In genomic region chr12:4604684-4605193, GRCh38 we compare ENCODE assay signal across 1 cellular context.
TF ChIP-seq lines count a peak whose summit lies in the region.

No MANE protein-coding gene starts in this region.

TF ChIP-seq in K562, 482 proteins besides CTCF, POLR2A, EP300 and RAD21 (continued from another document and continues in another):
- TF ChIP-seq ATF3 (IDR thresholded peaks at IDR 0.05) (no peak), ATF3 (CRISPR knock-in tag; conservative IDR thresholded peaks at IDR 0.05) (no peak), NKRF (IDR thresholded peaks at IDR 0.05; ENCODE audit: borderline replicate concordance) (peak; percentile 60; the same call in 1 of the 2 replicates), EGR1 (conservative IDR thresholded peaks at IDR 0.05) (no peak), ZMIZ1 (IDR thresholded peaks at IDR 0.05; ENCODE audit: low read depth in 2 of 2, low read length in 2 of 2) (no peak), RBBP5 (IDR thresholded peaks at IDR 0.05; ENCODE audit: borderline replicate concordance, insufficient read depth, low read length, poor library complexity, severe bottlenecking) (peak; percentile 67), RCOR1 (IDR thresholded peaks at IDR 0.05; ENCODE audit: borderline replicate concordance in 1 of 2, low read depth in 2 of 2, low read length in 2 of 2) (peak in 1 of 2 experiments; percentile 22; a peak in 1 of 4 replicates), TBP (optimal IDR thresholded peaks at IDR 0.05; ENCODE audit: low read depth, low read length) (peak; percentile 52), GTF2E2 (tag; IDR thresholded peaks at IDR 0.05) (no peak), GTF2B (IDR thresholded peaks at IDR 0.05; ENCODE audit: extremely low read depth, insufficient read length) (no peak), HDAC3 (IDR thresholded peaks at IDR 0.05; ENCODE audit: borderline replicate concordance, partially characterized antibody) (no peak), ETS1 (conservative IDR thresholded peaks at IDR 0.05; ENCODE audit: control insufficient read depth, low read depth, low read length) (no peak), BRD4 (IDR thresholded peaks at IDR 0.05) (no peak), PRDM10 (IDR thresholded peaks at IDR 0.05; ENCODE audit: partially characterized antibody) (peak; percentile 77), MTA3 (IDR thresholded peaks at IDR 0.05; ENCODE audit: borderline replicate concordance) (peak; percentile 97), XRCC5 (IDR thresholded peaks at IDR 0.05; ENCODE audit: low read depth, low read length) (no peak), CREB3L1 (IDR thresholded peaks at IDR 0.05; ENCODE audit: borderline replicate concordance, low read depth) (peak; percentile 65; the same call in 1 of the 2 replicates), CXXC5 (CRISPR knock-in tag; IDR thresholded peaks at IDR 0.05) (peak; percentile 68), SOX6 (IDR thresholded peaks at IDR 0.05) (0 out of 2 replicates have a peak, but pooled peaks have one; percentile 28), HES1 (IDR thresholded peaks at IDR 0.05; ENCODE audit: low read depth) (no peak), ESRRB (CRISPR knock-in tag; IDR thresholded peaks at IDR 0.05; ENCODE audit: borderline replicate concordance) (no peak), ZSCAN29 (IDR thresholded peaks at IDR 0.05) (peak; percentile 43; the same call in 1 of the 2 replicates), NFYB (IDR thresholded peaks at IDR 0.05; ENCODE audit: extremely low read depth, insufficient read length) (no peak), MYC (IDR thresholded peaks at IDR 0.05; ENCODE audit: low read depth, low read length) (peak; percentile 46; the same call in 1 of the 2 replicates), MYC (CRISPR knock-in tag; IDR thresholded peaks at IDR 0.05; ENCODE audit: borderline replicate concordance, low read depth) (no peak), TCF3 (CRISPR knock-in tag; IDR thresholded peaks at IDR 0.05) (no peak), NELFE (IDR thresholded peaks at IDR 0.05; ENCODE audit: insufficient read depth, insufficient read length) (no peak), MLX (CRISPR knock-in tag; conservative IDR thresholded peaks at IDR 0.05) (no peak), ZNF445 (CRISPR knock-in tag; IDR thresholded peaks at IDR 0.05; ENCODE audit: low read depth) (no peak), HCFC1 (IDR thresholded peaks at IDR 0.05; ENCODE audit: low read depth, low read length) (peak; percentile 46; the same call in 1 of the 2 replicates), CC2D1A (IDR thresholded peaks at IDR 0.05) (no peak), GATAD2A (IDR thresholded peaks at IDR 0.05) (no peak), ZNF324 (CRISPR knock-in tag; IDR thresholded peaks at IDR 0.05) (no peak), TAL1 (IDR thresholded peaks at IDR 0.05) (no peak), KDM5B (IDR thresholded peaks at IDR 0.05; ENCODE audit: insufficient replicate concordance, low read depth, low read length) (no peak), TOE1 (IDR thresholded peaks at IDR 0.05; ENCODE audit: borderline replicate concordance) (no peak), TOE1 (CRISPR knock-in tag; IDR thresholded peaks at IDR 0.05; ENCODE audit: borderline replicate concordance, low read depth) (no peak), ZNF12 (CRISPR knock-in tag; IDR thresholded peaks at IDR 0.05) (no peak)
